ENCODE assay signal across 1 cellular context in the genomic region with DNA sequence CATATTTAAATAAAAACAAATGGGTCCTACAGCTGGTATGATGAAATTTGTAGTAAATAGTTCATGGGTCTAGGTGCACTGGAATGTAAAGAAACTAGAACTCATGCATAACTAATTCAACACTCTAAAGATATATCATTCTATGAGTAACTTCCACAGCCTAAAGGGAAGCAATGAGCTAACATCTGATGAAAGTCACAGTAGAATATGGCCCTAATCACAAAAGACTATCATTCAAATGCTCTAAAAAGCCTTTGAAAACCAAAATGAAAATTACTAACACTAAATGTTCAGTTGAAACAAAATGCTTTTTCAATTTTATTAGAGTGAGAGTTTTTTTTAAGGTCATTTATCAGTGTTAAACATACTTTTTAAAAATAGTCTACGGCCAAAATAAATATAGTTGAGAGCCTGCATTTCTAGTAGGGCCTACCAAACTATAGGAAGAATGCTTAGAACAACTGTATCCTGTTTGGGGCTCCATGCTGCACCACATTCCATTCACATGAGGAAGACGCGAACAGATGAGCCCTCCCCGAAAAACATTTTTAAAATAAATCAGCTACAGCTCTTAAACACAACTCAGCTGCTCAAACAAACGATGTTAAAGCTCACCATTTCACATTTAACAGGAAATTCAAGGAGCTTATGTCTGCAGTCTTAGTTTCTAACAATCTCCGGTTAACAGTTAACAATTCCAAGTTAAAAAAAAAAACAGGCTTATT.
TF ChIP-seq lines count a peak whose summit lies in the region.

No MANE protein-coding gene starts in this region.

TF ChIP-seq in WTC11, 78 proteins besides CTCF, POLR2A, EP300 and RAD21 (continued from another document):
- TF ChIP-seq FOXJ3 (CRISPR knock-in tag; IDR thresholded peaks at IDR 0.05; ENCODE audit: borderline replicate concordance): no peak
- no peak for TF ChIP-seq FOXP1 (CRISPR knock-in tag; IDR thresholded peaks at IDR 0.05; ENCODE audit: borderline replicate concordance)
- TF ChIP-seq, protein P1, sequence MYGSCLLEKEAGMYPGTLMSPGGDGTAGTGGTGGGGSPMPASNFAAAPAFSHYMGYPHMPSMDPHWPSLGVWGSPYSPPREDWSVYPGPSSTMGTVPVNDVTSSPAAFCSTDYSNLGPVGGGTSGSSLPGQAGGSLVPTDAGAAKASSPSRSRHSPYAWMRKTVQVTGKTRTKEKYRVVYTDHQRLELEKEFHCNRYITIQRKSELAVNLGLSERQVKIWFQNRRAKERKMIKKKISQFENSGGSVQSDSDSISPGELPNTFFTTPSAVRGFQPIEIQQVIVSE (CRISPR knock-in tag; IDR thresholded peaks at IDR 0.05; ENCODE audit: borderline replicate concordance): no peak
- TF ChIP-seq, protein P2, sequence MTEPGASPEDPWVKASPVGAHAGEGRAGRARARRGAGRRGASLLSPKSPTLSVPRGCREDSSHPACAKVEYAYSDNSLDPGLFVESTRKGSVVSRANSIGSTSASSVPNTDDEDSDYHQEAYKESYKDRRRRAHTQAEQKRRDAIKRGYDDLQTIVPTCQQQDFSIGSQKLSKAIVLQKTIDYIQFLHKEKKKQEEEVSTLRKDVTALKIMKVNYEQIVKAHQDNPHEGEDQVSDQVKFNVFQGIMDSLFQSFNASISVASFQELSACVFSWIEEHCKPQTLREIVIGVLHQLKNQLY (CRISPR knock-in tag; IDR thresholded peaks at IDR 0.05): no peak
- TF ChIP-seq, protein P3, sequence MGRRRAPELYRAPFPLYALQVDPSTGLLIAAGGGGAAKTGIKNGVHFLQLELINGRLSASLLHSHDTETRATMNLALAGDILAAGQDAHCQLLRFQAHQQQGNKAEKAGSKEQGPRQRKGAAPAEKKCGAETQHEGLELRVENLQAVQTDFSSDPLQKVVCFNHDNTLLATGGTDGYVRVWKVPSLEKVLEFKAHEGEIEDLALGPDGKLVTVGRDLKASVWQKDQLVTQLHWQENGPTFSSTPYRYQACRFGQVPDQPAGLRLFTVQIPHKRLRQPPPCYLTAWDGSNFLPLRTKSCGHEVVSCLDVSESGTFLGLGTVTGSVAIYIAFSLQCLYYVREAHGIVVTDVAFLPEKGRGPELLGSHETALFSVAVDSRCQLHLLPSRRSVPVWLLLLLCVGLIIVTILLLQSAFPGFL (CRISPR knock-in tag; IDR thresholded peaks at IDR 0.05; ENCODE audit: borderline replicate concordance): no peak
- TF ChIP-seq ZNF121 (CRISPR knock-in tag; IDR thresholded peaks at IDR 0.05): no peak
- no peak for TF ChIP-seq ZNF671 (CRISPR knock-in tag; IDR thresholded peaks at IDR 0.05)
- no peak for TF ChIP-seq PRRX2 (CRISPR knock-in tag; IDR thresholded peaks at IDR 0.05)
- TF ChIP-seq CREM (CRISPR knock-in tag; IDR thresholded peaks at IDR 0.05): no peak
- TF ChIP-seq, protein P4, sequence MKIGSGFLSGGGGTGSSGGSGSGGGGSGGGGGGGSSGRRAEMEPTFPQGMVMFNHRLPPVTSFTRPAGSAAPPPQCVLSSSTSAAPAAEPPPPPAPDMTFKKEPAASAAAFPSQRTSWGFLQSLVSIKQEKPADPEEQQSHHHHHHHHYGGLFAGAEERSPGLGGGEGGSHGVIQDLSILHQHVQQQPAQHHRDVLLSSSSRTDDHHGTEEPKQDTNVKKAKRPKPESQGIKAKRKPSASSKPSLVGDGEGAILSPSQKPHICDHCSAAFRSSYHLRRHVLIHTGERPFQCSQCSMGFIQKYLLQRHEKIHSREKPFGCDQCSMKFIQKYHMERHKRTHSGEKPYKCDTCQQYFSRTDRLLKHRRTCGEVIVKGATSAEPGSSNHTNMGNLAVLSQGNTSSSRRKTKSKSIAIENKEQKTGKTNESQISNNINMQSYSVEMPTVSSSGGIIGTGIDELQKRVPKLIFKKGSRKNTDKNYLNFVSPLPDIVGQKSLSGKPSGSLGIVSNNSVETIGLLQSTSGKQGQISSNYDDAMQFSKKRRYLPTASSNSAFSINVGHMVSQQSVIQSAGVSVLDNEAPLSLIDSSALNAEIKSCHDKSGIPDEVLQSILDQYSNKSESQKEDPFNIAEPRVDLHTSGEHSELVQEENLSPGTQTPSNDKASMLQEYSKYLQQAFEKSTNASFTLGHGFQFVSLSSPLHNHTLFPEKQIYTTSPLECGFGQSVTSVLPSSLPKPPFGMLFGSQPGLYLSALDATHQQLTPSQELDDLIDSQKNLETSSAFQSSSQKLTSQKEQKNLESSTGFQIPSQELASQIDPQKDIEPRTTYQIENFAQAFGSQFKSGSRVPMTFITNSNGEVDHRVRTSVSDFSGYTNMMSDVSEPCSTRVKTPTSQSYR (CRISPR knock-in tag; IDR thresholded peaks at IDR 0.05): no peak
- no peak for TF ChIP-seq ZBTB21 (CRISPR knock-in tag; IDR thresholded peaks at IDR 0.05; ENCODE audit: borderline replicate concordance)
